Comparison of ENCODE assay signal across 22 cellular contexts in the genomic region with DNA sequence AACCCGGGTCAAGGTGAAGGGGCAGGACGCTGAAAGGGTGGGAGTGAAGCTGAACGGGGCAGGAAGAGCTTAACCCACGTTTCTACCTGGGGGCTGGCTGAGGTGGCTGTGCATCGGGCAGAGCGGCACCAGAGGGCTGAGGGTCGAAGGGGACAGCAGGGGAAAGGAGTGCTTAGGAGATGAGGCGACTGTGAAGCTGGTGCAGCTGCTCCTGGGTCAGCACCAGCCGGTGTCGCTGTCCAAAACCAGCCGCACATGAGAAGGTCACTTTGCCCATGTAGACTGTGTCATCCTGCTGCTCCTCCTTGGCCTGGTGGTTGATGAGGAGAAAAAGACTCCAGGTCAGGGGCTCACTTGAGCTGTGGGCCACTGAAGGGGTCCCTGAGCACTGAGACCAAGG. TPM values are rescaled to one million over a fixed set of nuclear protein-coding genes. Genes with fewer than 3 reads are reported as not detected.
DNase-seq lines count a peak whose midpoint lies in the region; ATAC-seq, FAIRE-seq and TF ChIP-seq lines count a peak whose summit lies in the region.
"Had no signal": no experiment of that assay in that cellular context is flagged by ENCODE, and none has a peak within 500 bp of the region (broad histone marks: within the 10 kb centered on the region; RNA-seq: fewer than 3 reads in every experiment).

No MANE protein-coding gene starts in this region.

- TF ChIP-seq EP300 in GM12878 (IDR thresholded peaks at IDR 0.05; ENCODE audit: borderline replicate concordance in 1 of 2, control insufficient read depth in 1 of 2, low read depth in 2 of 2, low read length in 2 of 2) = no peak

- ATAC-seq in IMR-90 (ENCODE audit: low read depth) = no peak
- ATAC-seq in GM12878 = no peak
- no peak for ATAC-seq in memory B cell (ENCODE audit: low read depth)
- no peak for ATAC-seq in HG02852 (IDR thresholded peaks at IDR 0.05; ENCODE audit: unreplicated experiment)
- ATAC-seq in body of pancreas = no peak
- no peak for ATAC-seq in GM21786 (IDR thresholded peaks at IDR 0.05; ENCODE audit: unreplicated experiment)

- RAD21 ChIA-PET in GM12878 (lab: Charles Lee; ENCODE audit: unreplicated experiment) = interaction anchor here (0.5 kb wide), 1 partner anchor 50 kb away, joined by 3 read pairs; no protein-coding TSS in a partner anchor

- H4K20me1 ChIP-seq in IMR-90 (ENCODE audit: insufficient read depth, low read length) = no peaks in the 10 kb centered on the region
- H4K20me1 ChIP-seq in GM12878 (ENCODE audit: control insufficient read depth, insufficient read depth) = no peaks in the 10 kb centered on the region
- H4K20me1 ChIP-seq in smooth muscle cell (ENCODE audit: low read depth) = no peaks in the 10 kb centered on the region

- no peak for DNase-seq in IMR-90
- no peak for DNase-seq in GM12878 (ENCODE audit: low read depth, low spot score)
- DNase-seq in memory B cell (ENCODE audit: low spot score in 2 of 2) = no peak
- no peak for DNase-seq in body of pancreas
- DNase-seq in smooth muscle cell (lab: John Stamatoyannopoulos, UW; ENCODE audit: unreplicated experiment) = no peak
- DNase-seq: CD4-positive, alpha-beta memory T cell; DMS153; NCI-H1105; NCI-H146; NCI-H2029; NCI-H2227 treated with DMSO at 0.1 percent for 48 hours; NCI-H510A treated with DMSO at 0.1 percent for 48 hours; NCI-H748 treated with DMSO at 0.1 percent for 48 hours; Peyer's patch had no signal

- H3K27ac Mint-ChIP-seq in memory B cell = peak overlapping the region; percentile 4

- H3K79me1 ChIP-seq in IMR-90 (ENCODE audit: low read depth in 1 of 2, low read length in 2 of 2) = no peaks in the 10 kb centered on the region

- H3F3A ChIP-seq in smooth muscle cell (ENCODE audit: low read depth) = no peaks in the 10 kb centered on the region

- no peak overlapping the region for H3K4me2 ChIP-seq in IMR-90 (ENCODE audit: low read depth, low read length)
- no peak overlapping the region for H3K4me2 ChIP-seq in GM12878 (ENCODE audit: control insufficient read depth, insufficient read depth)
- no peak overlapping the region for H3K4me2 ChIP-seq in smooth muscle cell
- H3K4me2 ChIP-seq: BLaER1 treated with 17β-estradiol and CSF1 and Interleukin-3, amounts not matched to agents 10 nM and 100 nM; KMS-11 had no signal

- H3K4me1 Mint-ChIP-seq in memory B cell = no peaks in the 10 kb centered on the region
- H3K4me1 Mint-ChIP-seq: CD4-positive, alpha-beta memory T cell had no signal

- H2AK9ac ChIP-seq in IMR-90 (replicated peaks; ENCODE audit: low read depth, low read length, poor library complexity) = no peak overlapping the region

- TF ChIP-seq RAD21 in IMR-90 (IDR thresholded peaks at IDR 0.05; ENCODE audit: low read length) = no peak
- TF ChIP-seq RAD21 in GM12878 (IDR thresholded peaks at IDR 0.05; ENCODE audit: insufficient read depth, low read depth, low read length) = no peak

- H3K4me1 ChIP-seq in IMR-90 (ENCODE audit: control insufficient read depth, insufficient read depth, low read length) (no peaks in the 10 kb centered on the region), GM12878 (ENCODE audit: control insufficient read depth, insufficient read depth, low read length) (no peaks in the 10 kb centered on the region), body of pancreas (no peaks in the 10 kb centered on the region), smooth muscle cell (ENCODE audit: low read depth) (no peaks in the 10 kb centered on the region)
- H3K4me1 ChIP-seq: BLaER1 treated with 17β-estradiol and CSF1 and Interleukin-3, amounts not matched to agents 10 nM and 100 nM; Peyer's patch; SJSA1 had no signal

- no peak overlapping the region for H4K5ac ChIP-seq in IMR-90 (ENCODE audit: low read depth, low read length)

- H2AFZ ChIP-seq in IMR-90 (replicated peaks; ENCODE audit: low read length, poor library complexity) = no peak overlapping the region
- no peak overlapping the region for H2AFZ ChIP-seq in GM12878 (ENCODE audit: control insufficient read depth, low read depth, low read length)
- H2AFZ ChIP-seq in smooth muscle cell (ENCODE audit: low read depth) = no peak overlapping the region

- no peak overlapping the region for H3K18ac ChIP-seq in IMR-90 (ENCODE audit: low read depth, low read length)

- no peak overlapping the region for H2BK15ac ChIP-seq in IMR-90 (ENCODE audit: low read depth, low read length)

- H3K9me3 Mint-ChIP-seq in memory B cell = no peaks in the 10 kb centered on the region

- no peaks in the 10 kb centered on the region for H3K27me3 ChIP-seq in IMR-90 (ENCODE audit: control insufficient read depth, insufficient read depth, low read length)
- H3K27me3 ChIP-seq in GM12878 (replicated peaks in 1 of 2; ENCODE audit: control insufficient read depth in 2 of 2, insufficient read depth in 2 of 2, low read length in 1 of 2) = no peaks in the 10 kb centered on the region
- H3K27me3 ChIP-seq in body of pancreas = no peaks in the 10 kb centered on the region
- H3K27me3 ChIP-seq in smooth muscle cell (ENCODE audit: low read depth) = no peaks in the 10 kb centered on the region
- H3K27me3 ChIP-seq: BLaER1 treated with 17β-estradiol and CSF1 and Interleukin-3, amounts not matched to agents 10 nM and 100 nM; Peyer's patch; SJSA1 had no signal

- no peaks in the 10 kb centered on the region for H3K9me3 ChIP-seq in IMR-90 (ENCODE audit: control insufficient read depth, insufficient read depth, low read length)
- no peaks in the 10 kb centered on the region for H3K9me3 ChIP-seq in GM12878 (replicated peaks; ENCODE audit: control insufficient read depth, insufficient read depth, low read length)
- H3K9me3 ChIP-seq in body of pancreas = no peaks in the 10 kb centered on the region
- no peaks in the 10 kb centered on the region for H3K9me3 ChIP-seq in smooth muscle cell (replicated peaks; ENCODE audit: low read depth)
- H3K9me3 ChIP-seq: BLaER1 treated with 17β-estradiol and CSF1 and Interleukin-3, amounts not matched to agents 10 nM and 100 nM; Peyer's patch; SJSA1 had no signal

- H3K9me1 ChIP-seq in IMR-90 (ENCODE audit: insufficient read depth, low read length) = no peaks in the 10 kb centered on the region; the same call in 1 of the 2 replicates

- BruUV-seq in IMR-90 (replicated peaks; lab: Mats Ljungman, UMichigan) (TSS peak; percentile 85), GM12878 (replicated peaks; lab: Mats Ljungman, UMichigan) (TSS peak; percentile 23)

- no peak overlapping the region for H4K91ac ChIP-seq in IMR-90 (ENCODE audit: insufficient read depth, low read depth, low read length)

- H2BK20ac ChIP-seq in IMR-90 (ENCODE audit: low read depth, low read length) = no peak overlapping the region

- no peak overlapping the region for H3K4me3 Mint-ChIP-seq in memory B cell
- H3K4me3 Mint-ChIP-seq: CD4-positive, alpha-beta memory T cell had no signal

- dilution Hi-C loops in IMR-90 (cut with HindIII; ENCODE audit: low sequenced_read_pairs, unreplicated experiment) = no loop called here

- H4K8ac ChIP-seq in IMR-90 (ENCODE audit: low read depth in 2 of 2, low read length in 2 of 2) = no peak overlapping the region

- H2AK5ac ChIP-seq in IMR-90 (ENCODE audit: low read depth, low read length) = no peak overlapping the region

- H3K4ac ChIP-seq in IMR-90 (ENCODE audit: low read depth, low read length) = no peak overlapping the region

- CTCF ChIA-PET in IMR-90 (lab: Yijun Ruan, JAX) = interaction anchor here (1.0 kb wide), 1 partner anchor 26 kb away, joined by 4 read pairs; no protein-coding TSS in a partner anchor
- CTCF ChIA-PET in GM12878 (lab: Yijun Ruan, JAX) = interaction anchor here (3.8 kb wide), 1 partner anchor 26 kb away, joined by 17 read pairs; no protein-coding TSS in a partner anchor

- H3K36me3 ChIP-seq in IMR-90 (ENCODE audit: control insufficient read depth, insufficient read depth, low read length) (peaks cover 71% of the 10 kb centered on the region), GM12878 (ENCODE audit: control insufficient read depth in 2 of 2, insufficient read depth in 2 of 2, low read length in 1 of 2) (peaks cover 25% of the 10 kb centered on the region in 2 experiments; a peak in 3 of 4 replicates), body of pancreas (replicated peaks in 1 of 2; ENCODE audit: insufficient read depth in 1 of 2, low read depth in 2 of 2) (peaks cover 10 to 33% of the 10 kb centered on the region in 2 donors), smooth muscle cell (ENCODE audit: low read depth) (peaks cover 22% of the 10 kb centered on the region)

- H3K79me2 ChIP-seq in GM12878 (ENCODE audit: control insufficient read depth, insufficient read depth, low read length) (no peaks in the 10 kb centered on the region), smooth muscle cell (ENCODE audit: low read depth) (no peaks in the 10 kb centered on the region)

- no peak overlapping the region for H2BK120ac ChIP-seq in IMR-90 (ENCODE audit: low read depth, low read length)

- no peak overlapping the region for H2BK5ac ChIP-seq in IMR-90 (ENCODE audit: low read depth, low read length, poor library complexity, severe bottlenecking)

- intact Hi-C loops in IMR-90 (cut with micrococcal nuclease) = no loop called here
- intact Hi-C loops in GM12878 (cut with micrococcal nuclease; ENCODE audit: unreplicated experiment) = no loop called here
- intact Hi-C loops in body of pancreas (cut with DNase I) = no loop called here

- H3K27ac ChIP-seq in IMR-90 (ENCODE audit: insufficient read depth, low read length) = no peak overlapping the region
- no peak overlapping the region for H3K27ac ChIP-seq in GM12878 (ENCODE audit: control insufficient read depth, insufficient read depth)
- H3K27ac ChIP-seq in body of pancreas = no peak overlapping the region
- no peak overlapping the region for H3K27ac ChIP-seq in smooth muscle cell (ENCODE audit: low read depth)
- H3K27ac ChIP-seq: BLaER1 treated with 17β-estradiol and CSF1 and Interleukin-3, amounts not matched to agents 10 nM and 100 nM; KMS-11; Peyer's patch; SJSA1 had no signal

- H3K4me3 ChIP-seq in IMR-90 (ENCODE audit: insufficient read depth, low read depth, low read length) (no peak overlapping the region), GM12878 (no peak overlapping the region), body of pancreas (no peak overlapping the region), smooth muscle cell (no peak overlapping the region)
- H3K4me3 ChIP-seq: BLaER1 treated with 17β-estradiol and CSF1 and Interleukin-3, amounts not matched to agents 10 nM and 100 nM; Peyer's patch; SJSA1 had no signal

- SMC1A ChIA-PET in GM12878 (lab: Charles Lee; ENCODE audit: uncharacterized antibody, unreplicated experiment) = no interaction called here

- H3K9ac ChIP-seq in IMR-90 (ENCODE audit: low read depth, low read length) = no peak overlapping the region
- H3K9ac ChIP-seq in GM12878 (ENCODE audit: control insufficient read depth, insufficient read depth, low read length) = no peak overlapping the region
- no peak overlapping the region for H3K9ac ChIP-seq in smooth muscle cell (ENCODE audit: low read depth)
- H3K9ac ChIP-seq: BLaER1 treated with 17β-estradiol and CSF1 and Interleukin-3, amounts not matched to agents 10 nM and 100 nM; KMS-11 had no signal

- 96% methylated on average over 5 of the region's 11 CpGs; no CpG with 5 or more reads in 1 of the 2 experiments for WGBS in IMR-90 (ENCODE audit: extremely low coverage in 2 of 2, insufficient read length in 1 of 2), 2 experiments
- 87% methylated on average over 10 of the region's 11 CpGs for WGBS in GM12878 (ENCODE audit: insufficient coverage, insufficient replicate concordance, low lambda C conversion rate, missing lambda C conversion rate)
- WGBS in body of pancreas, 2 donors = 76 to 82% methylated on average over 10 to 11 of the region's 11 CpGs
- WGBS in smooth muscle cell (ENCODE audit: low lambda C conversion rate) = 96% methylated on average over 11 of the region's 11 CpGs

- in situ Hi-C loops in IMR-90 (cut with MboI; ENCODE audit: low sequenced_read_pairs) = no loop called here
- in situ Hi-C loops in GM12878 (cut with MboI) = no loop called here

- no peak overlapping the region for H3K56ac ChIP-seq in IMR-90 (ENCODE audit: extremely low read depth, insufficient read depth, low read length)

- no peak overlapping the region for H3K23ac ChIP-seq in IMR-90 (ENCODE audit: low read depth, low read length)

- FAIRE-seq in GM12878 (lab: Jason Lieb, UNC) = no peak
- FAIRE-seq: GM18507, H1 had no signal

- H3K14ac ChIP-seq in IMR-90 (replicated peaks; ENCODE audit: low read depth, low read length) = no peak overlapping the region

- peaks cover 50% of the 10 kb centered on the region for H3K36me3 Mint-ChIP-seq in memory B cell

- POLR2A ChIA-PET in IMR-90 (lab: Charles Lee; ENCODE audit: unreplicated experiment) = no interaction called here
- POLR2A ChIA-PET in GM12878 (lab: Charles Lee) = no interaction called here

- no peaks in the 10 kb centered on the region for H3K27me3 Mint-ChIP-seq in memory B cell
- H3K27me3 Mint-ChIP-seq: CD4-positive, alpha-beta memory T cell had no signal

- TF ChIP-seq CTCF in IMR-90 (conservative IDR thresholded peaks at IDR 0.05; ENCODE audit: low read depth, low read length) (no peak), GM12878 (IDR thresholded peaks at IDR 0.05 in 2 of 3, conservative IDR thresholded peaks at IDR 0.05 in 1 of 3; ENCODE audit: control insufficient read depth in 2 of 3, extremely low read depth in 1 of 3, insufficient read depth in 1 of 3, low read depth in 3 of 3, low read length in 3 of 3) (no peak), body of pancreas (IDR thresholded peaks at IDR 0.05) (no peak), smooth muscle cell (IDR thresholded peaks at IDR 0.05; ENCODE audit: borderline replicate concordance, insufficient read depth, poor library complexity, severe bottlenecking) (no peak)

- TF ChIP-seq POLR2A in IMR-90 (IDR thresholded peaks at IDR 0.05; ENCODE audit: low read depth, low read length) (no peak), GM12878 (IDR thresholded peaks at IDR 0.05; ENCODE audit: low read depth, low read length) (no peak), body of pancreas (IDR thresholded peaks at IDR 0.05) (no peak)

RNA-seq across cellular contexts. Expression of gene SLC4A5, which starts 18.1 kb away (rescaled TPM):
- 0.18 TPM in 1 of 2 replicates, not detected in the other for total RNA-seq in IMR-90 (2012; rRNA removed)
- polyA plus RNA-seq in IMR-90 (2012; rRNA removed) = 0.20 and 0.22 TPM in 2 replicates
- 0.03 TPM in 1 of 2 replicates, not detected in the other for polyA plus RNA-seq in IMR-90 (2012; cell fraction: cytosol; rRNA removed)
- polyA plus RNA-seq in IMR-90 (2012; cell fraction: nucleus; rRNA removed; ENCODE audit: low replicate concordance) = 0.50 TPM in 2 replicates
- 8.5 TPM in 2 replicates for total RNA-seq in GM12878 (2013; cell fraction: nucleolus; rRNA removed)
- total RNA-seq in GM12878 (2014; rRNA removed) = 3.0 and 3.4 TPM in 2 replicates
- 1.6 and 2.1 TPM in 2 replicates for total RNA-seq in GM12878 (2014; rRNA removed; fragmentation: Illumina TruSeq; extraction: Trizol)
- total RNA-seq in GM12878 (2021) = 2.3 and 4.4 TPM in 2 replicates
- 1.7 TPM for polyA plus RNA-seq in GM12878 (2011; ENCODE audit: low read depth)
- 0.15 and 0.30 TPM in 2 replicates for polyA plus RNA-seq in GM12878 (2011; rRNA removed)
- polyA plus RNA-seq in GM12878 (2011; cell fraction: cytosol; rRNA removed) = 0.15 and 0.51 TPM in 2 replicates
- 1.5 and 1.9 TPM in 2 replicates for polyA plus RNA-seq in GM12878 (2011; cell fraction: nucleus; rRNA removed)
- 2.8 and 3.9 TPM in 2 replicates for polyA plus RNA-seq in GM12878 (2012)
- polyA plus RNA-seq in GM12878 (2014; fragmentation: Illumina TruSeq; extraction: Trizol) = 3.9 and 5.3 TPM in 2 replicates
- polyA plus RNA-seq in GM12878 (2014; fragmentation: Nextera tagmentation; extraction: Ambion mirVana) = 1 to 10 TPM in 1 of 2 experiments, under 1 TPM in 1; 0.47 to 1.2 TPM
- 4.4 and 4.7 TPM in 2 replicates for polyA plus RNA-seq in GM12878 (2014; rRNA removed)
- under 1 TPM; 0.83 to 0.97 TPM for polyA plus RNA-seq in GM12878 (2016; fragmentation: Nextera tagmentation; extraction: Ambion mirVana)
- 0.66 and 0.67 TPM in 2 replicates for polyA minus RNA-seq in GM12878 (2011; rRNA and poly(A)+ RNA removed)
- polyA minus RNA-seq in GM12878 (2011; cell fraction: cytosol; rRNA and poly(A)+ RNA removed) = not detected in 2 replicates
- 0.97 and 2.0 TPM in 2 replicates for polyA minus RNA-seq in GM12878 (2011; cell fraction: nucleus; rRNA and poly(A)+ RNA removed)
- 1 to 10 TPM; 2.3 to 8.3 TPM for total RNA-seq in body of pancreas
- total RNA-seq in smooth muscle cell = 0.99 and 3.1 TPM in 2 replicates
- polyA plus RNA-seq in smooth muscle cell = 0.46 and 1.5 TPM in 2 replicates
- total RNA-seq: G401 had no signal

RNA-seq across cellular contexts. Expression of gene DCTN1, which starts 18.8 kb away (rescaled TPM):
- total RNA-seq in IMR-90 (2012; rRNA removed) (204 and 229 TPM in 2 replicates), GM12878 (2014; rRNA removed) (69.5 and 87.1 TPM in 2 replicates), GM12878 (2014; rRNA removed; fragmentation: Illumina TruSeq; extraction: Trizol) (57.1 and 64.5 TPM in 2 replicates), GM12878 (2021) (108 and 109 TPM in 2 replicates), body of pancreas (10 to 100 TPM; 71.3 to 82.4 TPM), smooth muscle cell (60.7 and 65.8 TPM in 2 replicates)
- polyA plus RNA-seq in IMR-90 (2012; rRNA removed) (136 and 149 TPM in 2 replicates), GM12878 (2011; rRNA removed) (36.0 and 49.5 TPM in 2 replicates), GM12878 (2014; fragmentation: Illumina TruSeq; extraction: Trizol) (26.7 and 64.1 TPM in 2 replicates), GM12878 (2014; fragmentation: Nextera tagmentation; extraction: Ambion mirVana) (10 to 100 TPM; 44.1 to 55.6 TPM), GM12878 (2014; rRNA removed) (65.1 and 81.9 TPM in 2 replicates), GM12878 (2016; fragmentation: Nextera tagmentation; extraction: Ambion mirVana) (100 to 1,000 TPM; 113 to 116 TPM), smooth muscle cell (98.3 and 105 TPM in 2 replicates)
- polyA plus RNA-seq in IMR-90 (2012; cell fraction: cytosol; rRNA removed) = 84.0 and 132 TPM in 2 replicates
- polyA plus RNA-seq in IMR-90 (2012; cell fraction: nucleus; rRNA removed; ENCODE audit: low replicate concordance) = 133 and 209 TPM in 2 replicates
- total RNA-seq in GM12878 (2013; cell fraction: nucleolus; rRNA removed) = 70.8 and 76.5 TPM in 2 replicates
- polyA plus RNA-seq in GM12878 (2011; ENCODE audit: low read depth) = 30.4 TPM
- polyA plus RNA-seq in GM12878 (2011; cell fraction: cytosol; rRNA removed) = 64.3 and 72.8 TPM in 2 replicates
- 114 and 145 TPM in 2 replicates for polyA plus RNA-seq in GM12878 (2011; cell fraction: nucleus; rRNA removed)
- polyA plus RNA-seq in GM12878 (2012) = 56.2 and 64.6 TPM in 2 replicates
- polyA minus RNA-seq in GM12878 (2011; rRNA and poly(A)+ RNA removed) = 91.9 and 114 TPM in 2 replicates
- 38.2 and 47.2 TPM in 2 replicates for polyA minus RNA-seq in GM12878 (2011; cell fraction: cytosol; rRNA and poly(A)+ RNA removed)
- polyA minus RNA-seq in GM12878 (2011; cell fraction: nucleus; rRNA and poly(A)+ RNA removed) = 32.4 and 56.3 TPM in 2 replicates
